In genomic region chr6:40325791-40326190, GRCh38 we compare ENCODE assay signal across 14 cellular contexts.
A peak's percentile ranks its signal among the peaks of the same experiment; 100 is the strongest.
DNase-seq lines count a peak whose midpoint lies in the region; ATAC-seq and TF ChIP-seq lines count a peak whose summit lies in the region.
"Had no signal": no experiment of that assay in that cellular context is flagged by ENCODE, and none has a peak within 500 bp of the region (broad histone marks: within the 10 kb centered on the region; RNA-seq: fewer than 3 reads in every experiment).

No MANE protein-coding gene starts in this region.

- H2AFZ ChIP-seq in Loucy (ENCODE audit: low read length), result peak overlapping the region; percentile 29

- H3K9ac ChIP-seq in Loucy (ENCODE audit: low read depth, low read length, poor library complexity, severe bottlenecking), result no peak overlapping the region
- H3K9ac ChIP-seq: BLaER1 had no signal

- peak; percentile 33 for DNase-seq in NCI-H748 (lab: John Stamatoyannopoulos, UW; ENCODE audit: unreplicated experiment)
- no peak for DNase-seq in NCI-H748 treated with DMSO at 0.1 percent for 48 hours (lab: John Stamatoyannopoulos, UW)
- DNase-seq in COLO668 (lab: John Stamatoyannopoulos, UW; ENCODE audit: unreplicated experiment), result peak; percentile 13
- peak; percentile 27 for DNase-seq in activated CD8-positive, alpha-beta T cell treated with anti-CD3 and anti-CD28 coated beads for 36 hours
- no peak for DNase-seq in OCI-M2 (lab: John Stamatoyannopoulos, UW; ENCODE audit: unreplicated experiment)
- DNase-seq in NCI-H524 (lab: John Stamatoyannopoulos, UW), result no peak
- DNase-seq: CD8-positive, alpha-beta T cell; EL; Kasumi-1; NCI-H1930; NCI-H446; SIG-M5 had no signal

- H4K20me1 ChIP-seq in Loucy (ENCODE audit: insufficient read depth, low read length, poor library complexity, severe bottlenecking), result no peaks in the 10 kb centered on the region
- H4K20me1 ChIP-seq: BLaER1 had no signal

- intact Hi-C loops in activated CD8-positive, alpha-beta T cell treated with anti-CD3 and anti-CD28 coated beads for 36 hours (cut with micrococcal nuclease), result no loop called here

- peaks cover 8% of the 10 kb centered on the region for H3K4me1 ChIP-seq in Loucy (ENCODE audit: insufficient read depth, low read length, poor library complexity, severe bottlenecking)

- H3K79me2 ChIP-seq in Loucy (ENCODE audit: insufficient read depth, low read length), result no peaks in the 10 kb centered on the region

- no peaks in the 10 kb centered on the region for H3K27me3 ChIP-seq in Loucy (ENCODE audit: insufficient read depth, low read length, poor library complexity, severe bottlenecking)
- H3K27me3 ChIP-seq: BLaER1 had no signal

- H3K27ac Mint-ChIP-seq in activated CD8-positive, alpha-beta T cell treated with anti-CD3 and anti-CD28 coated beads for 36 hours, result no peak overlapping the region
- H3K27ac Mint-ChIP-seq: CD8-positive, alpha-beta T cell had no signal

- peak; percentile 47 for ATAC-seq in activated CD8-positive, alpha-beta T cell treated with anti-CD3 and anti-CD28 coated beads for 36 hours
- ATAC-seq: CD8-positive, alpha-beta T cell had no signal

- no peaks in the 10 kb centered on the region for H3K9me2 ChIP-seq in Loucy (replicated peaks; ENCODE audit: low read depth, low read length)

- H3K4me3 ChIP-seq in Loucy (ENCODE audit: low read length, poor library complexity, severe bottlenecking), result no peak overlapping the region
- H3K4me3 ChIP-seq: BLaER1 had no signal

- no peak overlapping the region for H3K4me3 Mint-ChIP-seq in activated CD8-positive, alpha-beta T cell treated with anti-CD3 and anti-CD28 coated beads for 36 hours
- H3K4me3 Mint-ChIP-seq: CD8-positive, alpha-beta T cell had no signal

- peaks cover 5% of the 10 kb centered on the region for H3K4me1 Mint-ChIP-seq in activated CD8-positive, alpha-beta T cell treated with anti-CD3 and anti-CD28 coated beads for 36 hours (ENCODE audit: low read depth)

- CTCF ChIA-PET in activated CD8-positive, alpha-beta T cell treated with anti-CD3 and anti-CD28 coated beads for 36 hours (lab: Charles Lee), result no interaction called here

- no peaks in the 10 kb centered on the region for H3K9me3 ChIP-seq in Loucy (ENCODE audit: insufficient read depth, low read depth, low read length)
- H3K9me3 ChIP-seq: BLaER1 had no signal

- POLR2A ChIA-PET in activated CD8-positive, alpha-beta T cell treated with anti-CD3 and anti-CD28 coated beads for 36 hours (lab: Charles Lee), result no interaction called here

- no peak for TF ChIP-seq CTCF in Loucy (conservative IDR thresholded peaks at IDR 0.05; ENCODE audit: low read length)
- no peak for TF ChIP-seq CTCF in activated CD8-positive, alpha-beta T cell treated with anti-CD3 and anti-CD28 coated beads for 36 hours (IDR thresholded peaks at IDR 0.05)

- H3F3A ChIP-seq in Loucy (ENCODE audit: low read depth), result no peaks in the 10 kb centered on the region

- no peaks in the 10 kb centered on the region for H3K36me3 Mint-ChIP-seq in activated CD8-positive, alpha-beta T cell treated with anti-CD3 and anti-CD28 coated beads for 36 hours (ENCODE audit: low read depth)
- H3K36me3 Mint-ChIP-seq: CD8-positive, alpha-beta T cell had no signal

- H3K36me3 ChIP-seq in Loucy (ENCODE audit: insufficient read depth, low read length), result no peaks in the 10 kb centered on the region
- H3K36me3 ChIP-seq: BLaER1 had no signal

- H3K4me2 ChIP-seq in Loucy (ENCODE audit: low read depth, low read length, poor library complexity, severe bottlenecking), result no peak overlapping the region
- H3K4me2 ChIP-seq: BLaER1 had no signal

- no peaks in the 10 kb centered on the region for H3K9me3 Mint-ChIP-seq in activated CD8-positive, alpha-beta T cell treated with anti-CD3 and anti-CD28 coated beads for 36 hours
- H3K9me3 Mint-ChIP-seq: CD8-positive, alpha-beta T cell had no signal

- peaks cover 23% of the 10 kb centered on the region for H3K27me3 Mint-ChIP-seq in activated CD8-positive, alpha-beta T cell treated with anti-CD3 and anti-CD28 coated beads for 36 hours

Comparison
In these comparisons a context has a peak if more than half of its experiments do, and no peak if none do; other contexts are left out.
1. DNase-seq: peak in NCI-H748 (single experiment), COLO668 (single experiment) and activated CD8-positive, alpha-beta T cell treated with anti-CD3 and anti-CD28 coated beads for 36 hours (single experiment); none in NCI-H748 treated with DMSO at 0.1 percent for 48 hours (single experiment), OCI-M2 (single experiment) and NCI-H524 (0 of 2).